Comparison of ENCODE assay signal across 8 cellular contexts in the genomic region with DNA sequence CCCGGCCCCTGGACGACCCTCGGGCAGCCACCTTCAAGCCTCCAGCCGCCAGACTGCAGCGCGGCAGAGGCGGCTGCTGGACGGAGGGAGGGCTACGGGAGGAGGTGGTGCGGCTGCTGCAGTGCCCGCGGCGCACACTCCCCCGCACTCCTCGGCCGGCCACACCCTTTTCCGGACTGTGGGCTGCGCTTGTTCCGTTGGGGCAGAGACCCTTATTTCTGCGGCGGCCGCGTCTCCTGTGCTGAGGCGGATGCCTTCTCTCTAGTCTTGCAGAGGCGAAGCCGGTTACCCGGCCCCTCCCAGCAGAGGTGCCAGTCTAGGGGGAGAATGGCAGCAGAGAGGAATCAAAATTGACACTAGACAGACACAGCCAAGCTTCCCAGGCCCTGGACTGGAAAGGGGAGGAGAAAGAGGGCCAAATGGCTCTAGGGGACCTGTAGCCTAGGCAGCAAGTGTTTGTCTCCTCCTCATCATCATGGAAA. TPM values are rescaled to one million over a fixed set of nuclear protein-coding genes. Genes with fewer than 3 reads are reported as not detected.
DNase-seq lines count a peak whose midpoint lies in the region; ATAC-seq and TF ChIP-seq lines count a peak whose summit lies in the region.

No MANE protein-coding gene starts in this region.

- H3K9me3 Mint-ChIP-seq in CD14-positive monocyte, result peaks cover 0 to 4% (median 0%) of the 10 kb centered on the region in 7 donors
- peaks cover 5% of the 10 kb centered on the region for H3K9me3 Mint-ChIP-seq in activated CD4-positive, alpha-beta memory T cell treated with anti-CD3 and anti-CD28 coated beads, Interleukin-2, amount 10 ng/mL, durations not matched to agents 7 days and 5 days
- no peaks in the 10 kb centered on the region for H3K9me3 Mint-ChIP-seq in mesothelial cell of epicardium

- H3K36me3 Mint-ChIP-seq in CD14-positive monocyte (peaks cover 41 to 42% of the 10 kb centered on the region in 2 donors), mesothelial cell of epicardium (peaks cover 28% of the 10 kb centered on the region)
- H3K36me3 Mint-ChIP-seq in activated CD4-positive, alpha-beta memory T cell treated with anti-CD3 and anti-CD28 coated beads, Interleukin-2, amount 10 ng/mL, durations not matched to agents 7 days and 5 days (ENCODE audit: low read depth), result peaks cover 58% of the 10 kb centered on the region

- TF ChIP-seq CTCF in CD14-positive monocyte (IDR thresholded peaks at IDR 0.05) (no peak), GM20000 (IDR thresholded peaks at IDR 0.05; ENCODE audit: extremely low read depth, missing control alignments) (no peak), mesothelial cell of epicardium (IDR thresholded peaks at IDR 0.05; ENCODE audit: unreplicated experiment) (no peak)

- H3K4me3 Mint-ChIP-seq in CD14-positive monocyte (peak overlapping the region; percentile 95 to 98), mesothelial cell of epicardium (peak overlapping the region; percentile 95)
- peak overlapping the region; percentile 97 for H3K4me3 Mint-ChIP-seq in activated CD4-positive, alpha-beta memory T cell treated with anti-CD3 and anti-CD28 coated beads, Interleukin-2, amount 10 ng/mL, durations not matched to agents 7 days and 5 days

- no peak for ATAC-seq in GM18861 (IDR thresholded peaks at IDR 0.05; ENCODE audit: unreplicated experiment)

- H3K27ac Mint-ChIP-seq in CD14-positive monocyte, result peak overlapping the region; percentile 84 to 94 (median 93)
- H3K27ac Mint-ChIP-seq in activated CD4-positive, alpha-beta memory T cell treated with anti-CD3 and anti-CD28 coated beads, Interleukin-2, amount 10 ng/mL, durations not matched to agents 7 days and 5 days, result peak overlapping the region; percentile 94
- H3K27ac Mint-ChIP-seq in mesothelial cell of epicardium, result peak overlapping the region; percentile 97

- H3K27me3 Mint-ChIP-seq in CD14-positive monocyte (ENCODE audit: low read depth in 3 of 3) (peaks cover 0 to 6% (median 1%) of the 10 kb centered on the region in 3 donors), mesothelial cell of epicardium (ENCODE audit: low read depth) (no peaks in the 10 kb centered on the region)
- no peaks in the 10 kb centered on the region for H3K27me3 Mint-ChIP-seq in activated CD4-positive, alpha-beta memory T cell treated with anti-CD3 and anti-CD28 coated beads, Interleukin-2, amount 10 ng/mL, durations not matched to agents 7 days and 5 days

- CTCF ChIA-PET in activated CD4-positive, alpha-beta memory T cell treated with anti-CD3 and anti-CD28 coated beads, Interleukin-2, amount 10 ng/mL, durations not matched to agents 7 days and 5 days (lab: Charles Lee), result interaction anchor here (1.3 to 15.1 kb wide), 6 partner anchors 10 to 129 kb away, joined by 4 to 271 read pairs (median 42); a partner anchor contains a TSS

- no peak for DNase-seq in CD14-positive monocyte (ENCODE audit: low spot score)
- peak; percentile 65 for DNase-seq in GM20000 (ENCODE audit: low spot score)
- DNase-seq in NCI-H226, result peak; percentile 62
- peak; percentile 88 for DNase-seq in activated CD4-positive, alpha-beta memory T cell treated with anti-CD3 and anti-CD28 coated beads, Interleukin-2, amount 10 ng/mL, durations not matched to agents 7 days and 5 days
- peak; percentile 44 for DNase-seq in effector CD8-positive, alpha-beta T cell (lab: John Stamatoyannopoulos, UW)
- DNase-seq in mesothelial cell of epicardium (ENCODE audit: low spot score in 2 of 2, unreplicated experiment in 2 of 2), result peak in 1 of 2 experiments; percentile 66
- peak; percentile 73 to 75 for DNase-seq in stimulated activated CD8-positive, alpha-beta memory T cell treated with anti-CD3 and anti-CD28 coated beads, Interleukin-7, amount 100 ng/mL, for 48 hours (ENCODE audit: extremely low read depth in 1 of 2, low read depth in 1 of 2)

- POLR2A ChIA-PET in activated CD4-positive, alpha-beta memory T cell treated with anti-CD3 and anti-CD28 coated beads, Interleukin-2, amount 10 ng/mL, durations not matched to agents 7 days and 5 days (lab: Charles Lee), result interaction anchor here (1.1 to 11.6 kb wide), 12 partner anchors 9 to 155 kb away, joined by 3 to 178 read pairs (median 31); a partner anchor contains a TSS

- H3K4me1 Mint-ChIP-seq in CD14-positive monocyte, result peaks cover 48% of the 10 kb centered on the region
- H3K4me1 Mint-ChIP-seq in activated CD4-positive, alpha-beta memory T cell treated with anti-CD3 and anti-CD28 coated beads, Interleukin-2, amount 10 ng/mL, durations not matched to agents 7 days and 5 days, result peaks cover 78% of the 10 kb centered on the region
- peaks cover 31% of the 10 kb centered on the region for H3K4me1 Mint-ChIP-seq in mesothelial cell of epicardium

- intact Hi-C loops in CD14-positive monocyte (cut with micrococcal nuclease), result loop anchor here (2.0 to 10.0 kb wide), 4 partner anchors 22 to 336 kb away; a partner anchor contains a TSS

RNA-seq across cellular contexts. Expression of a gene that starts 1.2 kb away (rescaled TPM):
- 10 to 100 TPM; 74.2 to 81.1 TPM for polyA plus RNA-seq in CD14-positive monocyte
- total RNA-seq in activated CD4-positive, alpha-beta memory T cell treated with anti-CD3 and anti-CD28 coated beads, Interleukin-2, amount 10 ng/mL, durations not matched to agents 7 days and 5 days, result 100 to 1,000 TPM; 266 to 279 TPM
- total RNA-seq in mesothelial cell of epicardium, result 64.7 to 69.4 TPM (median 67.2 TPM) in 3 replicates

RNA-seq across cellular contexts. Expression of a gene that starts 11.2 kb away (rescaled TPM):
- 1 to 10 TPM; 1.7 to 1.8 TPM for polyA plus RNA-seq in CD14-positive monocyte
- total RNA-seq in activated CD4-positive, alpha-beta memory T cell treated with anti-CD3 and anti-CD28 coated beads, Interleukin-2, amount 10 ng/mL, durations not matched to agents 7 days and 5 days, result 10 to 100 TPM in 1 of 2 experiments, 1 to 10 TPM in 1; 8.0 to 10.3 TPM
- total RNA-seq in mesothelial cell of epicardium, result 7.8 to 9.2 TPM (median 8.0 TPM) in 3 replicates

RNA-seq across cellular contexts. Expression of a gene that starts 12.8 kb away (rescaled TPM):
- polyA plus RNA-seq in CD14-positive monocyte, result 1,000 to 10,000 TPM; 2,986 to 3,308 TPM
- 1,000 to 10,000 TPM; 3,981 to 4,002 TPM for total RNA-seq in activated CD4-positive, alpha-beta memory T cell treated with anti-CD3 and anti-CD28 coated beads, Interleukin-2, amount 10 ng/mL, durations not matched to agents 7 days and 5 days
- total RNA-seq in mesothelial cell of epicardium, result 3,814 to 4,057 TPM (median 4,017 TPM) in 3 replicates

RNA-seq across cellular contexts. Expression of a gene that starts 23.1 kb away (rescaled TPM):
- polyA plus RNA-seq in CD14-positive monocyte, result 1 to 10 TPM; 4.1 to 4.3 TPM
- 10 to 100 TPM; 60.4 to 63.2 TPM for total RNA-seq in activated CD4-positive, alpha-beta memory T cell treated with anti-CD3 and anti-CD28 coated beads, Interleukin-2, amount 10 ng/mL, durations not matched to agents 7 days and 5 days
- 150 to 151 TPM (median 150 TPM) in 3 replicates for total RNA-seq in mesothelial cell of epicardium

RNA-seq across cellular contexts. Expression of a gene that starts 24.9 kb away (rescaled TPM):
- polyA plus RNA-seq in CD14-positive monocyte, result 10 to 100 TPM; 83.0 to 84.2 TPM
- total RNA-seq in activated CD4-positive, alpha-beta memory T cell treated with anti-CD3 and anti-CD28 coated beads, Interleukin-2, amount 10 ng/mL, durations not matched to agents 7 days and 5 days, result 100 to 1,000 TPM; 242 to 243 TPM
- total RNA-seq in mesothelial cell of epicardium, result 90.4 to 96.7 TPM (median 91.4 TPM) in 3 replicates
